Comparison of ENCODE assay signal across 23 cellular contexts in genomic region chr2:68921646-68922045, GRCh38. TPM values are rescaled to one million over a fixed set of nuclear protein-coding genes. Genes with fewer than 3 reads are reported as not detected.
DNase-seq lines count a peak whose midpoint lies in the region; ATAC-seq and TF ChIP-seq lines count a peak whose summit lies in the region.
"Had no signal": no experiment of that assay in that cellular context is flagged by ENCODE, and none has a peak within 500 bp of the region (broad histone marks: within the 10 kb centered on the region; RNA-seq: fewer than 3 reads in every experiment).

No MANE protein-coding gene starts in this region.

- H2AFZ ChIP-seq in mammary epithelial cell (ENCODE audit: low read depth, low read length) = no peak overlapping the region

- no peaks in the 10 kb centered on the region for H3K36me3 Mint-ChIP-seq in MCF 10A (ENCODE audit: insufficient read depth, unreplicated experiment)
- no peaks in the 10 kb centered on the region for H3K36me3 Mint-ChIP-seq in activated T-cell treated with anti-CD3 and anti-CD28 coated beads, Interleukin-2, amount 50 U/mL, for 4 hours (ENCODE audit: insufficient read depth)
- no peaks in the 10 kb centered on the region for H3K36me3 Mint-ChIP-seq in effector memory CD8-positive, alpha-beta T cell (ENCODE audit: insufficient read depth)
- H3K36me3 Mint-ChIP-seq: CD4-positive, alpha-beta memory T cell had no signal

- H3K4me3 Mint-ChIP-seq in MCF 10A (ENCODE audit: unreplicated experiment) = no peak overlapping the region
- no peak overlapping the region for H3K4me3 Mint-ChIP-seq in activated T-cell treated with anti-CD3 and anti-CD28 coated beads, Interleukin-2, amount 50 U/mL, for 4 hours
- H3K4me3 Mint-ChIP-seq in effector memory CD8-positive, alpha-beta T cell = no peak overlapping the region
- H3K4me3 Mint-ChIP-seq: CD4-positive, alpha-beta memory T cell; HFFc6 had no signal

- no peak for TF ChIP-seq CTCF in mammary epithelial cell (conservative IDR thresholded peaks at IDR 0.05 in 1 of 2, IDR thresholded peaks at IDR 0.05 in 1 of 2; ENCODE audit: extremely low read depth in 1 of 2, insufficient read depth in 1 of 2, low read depth in 1 of 2, low read length in 2 of 2)
- no peak for TF ChIP-seq CTCF in MCF 10A (IDR thresholded peaks at IDR 0.05; ENCODE audit: unreplicated experiment)
- TF ChIP-seq CTCF in tibial nerve (IDR thresholded peaks at IDR 0.05) = no peak

- H3K27me3 ChIP-seq in mammary epithelial cell (ENCODE audit: insufficient read depth, low read length) (no peaks in the 10 kb centered on the region), tibial nerve (no peaks in the 10 kb centered on the region)
- H3K27me3 ChIP-seq: MG63 had no signal

- no peak for TF ChIP-seq POLR2A in tibial nerve (IDR thresholded peaks at IDR 0.05)

- CTCF ChIA-PET in mammary epithelial cell (lab: Charles Lee; ENCODE audit: low non-redundant PET) = interaction anchor here (0.6 kb wide), 1 partner anchor 177 kb away, joined by 4 read pairs; no protein-coding TSS in a partner anchor
- CTCF ChIA-PET in MCF 10A (lab: Yijun Ruan, JAX) = interaction anchor here (7.3 to 8.0 kb wide), 2 partner anchors 168 to 211 kb away, joined by 110 to 139 read pairs; no protein-coding TSS in a partner anchor

- no peak for ATAC-seq in activated T-cell treated with anti-CD3 and anti-CD28 coated beads, Interleukin-2, amount 50 U/mL, for 4 hours
- ATAC-seq in effector memory CD8-positive, alpha-beta T cell (replicated peaks) = no peak

- H3K27me3 Mint-ChIP-seq in MCF 10A (ENCODE audit: insufficient read depth, unreplicated experiment) = no peaks in the 10 kb centered on the region
- no peaks in the 10 kb centered on the region for H3K27me3 Mint-ChIP-seq in activated T-cell treated with anti-CD3 and anti-CD28 coated beads, Interleukin-2, amount 50 U/mL, for 4 hours (ENCODE audit: low read depth)
- peaks cover 0 to 2% of the 10 kb centered on the region in 2 donors for H3K27me3 Mint-ChIP-seq in effector memory CD8-positive, alpha-beta T cell

- dilution Hi-C loops in mammary epithelial cell (cut with HindIII; ENCODE audit: low sequenced_read_pairs) = loop anchor here (25.0 kb wide), 1 partner anchor 184 kb away; the partner anchor contains the start of gene ARHGAP25

- H3K9ac ChIP-seq in mammary epithelial cell (ENCODE audit: insufficient read depth, low read length) = no peak overlapping the region

- no peak overlapping the region for H3K4me2 ChIP-seq in mammary epithelial cell (ENCODE audit: insufficient read depth, low read depth, low read length)

- H3K27ac ChIP-seq in mammary epithelial cell (ENCODE audit: insufficient read depth, low read depth, low read length) (no peak overlapping the region), epithelial cell of prostate (no peak overlapping the region), tibial nerve (no peak overlapping the region)
- H3K27ac ChIP-seq: 22Rv1, RWPE1 had no signal

- intact Hi-C loops in mammary epithelial cell (cut with micrococcal nuclease) = no loop called here
- intact Hi-C loops in MCF 10A (cut with micrococcal nuclease) = no loop called here

- POLR2A ChIA-PET in MCF 10A (lab: Yijun Ruan, JAX) = interaction anchor here (0.6 kb wide), 1 partner anchor 16 kb away, joined by 3 read pairs; no protein-coding TSS in a partner anchor

- H3K4me1 ChIP-seq in mammary epithelial cell (ENCODE audit: insufficient read depth, low read length) = peaks cover 37% of the 10 kb centered on the region
- H3K4me1 ChIP-seq in tibial nerve = peaks cover 0 to 10% (median 0%) of the 10 kb centered on the region in 4 donors

- H3K27ac Mint-ChIP-seq in MCF 10A (ENCODE audit: low read depth, unreplicated experiment) = no peak overlapping the region
- H3K27ac Mint-ChIP-seq in effector memory CD8-positive, alpha-beta T cell = no peak overlapping the region
- H3K27ac Mint-ChIP-seq: HFFc6 had no signal

- WGBS in mammary epithelial cell (ENCODE audit: low coverage, missing lambda C conversion rate) = 53% methylated on average over 4 of the region's 4 CpGs
- WGBS in tibial nerve, 2 donors = 76 to 85% methylated on average over 4 of the region's 4 CpGs

- no peaks in the 10 kb centered on the region for H4K20me1 ChIP-seq in mammary epithelial cell (ENCODE audit: insufficient read depth, low read length)

- no TSS peak for BruUV-seq in mammary epithelial cell (replicated peaks; lab: Mats Ljungman, UMichigan)
- BruUV-seq in MCF 10A (replicated peaks; lab: Mats Ljungman, UMichigan) = no TSS peak

- H3K4me1 Mint-ChIP-seq in MCF 10A (ENCODE audit: insufficient read depth, unreplicated experiment) = peaks cover 17% of the 10 kb centered on the region
- peaks cover 4% of the 10 kb centered on the region for H3K4me1 Mint-ChIP-seq in activated T-cell treated with anti-CD3 and anti-CD28 coated beads, Interleukin-2, amount 50 U/mL, for 4 hours (ENCODE audit: low read depth)
- H3K4me1 Mint-ChIP-seq in effector memory CD8-positive, alpha-beta T cell (ENCODE audit: low read depth in 2 of 2) = peaks cover 0 to 13% of the 10 kb centered on the region in 2 donors

- in situ Hi-C loops in mammary epithelial cell (cut with MboI; ENCODE audit: low sequenced_read_pairs in 2 of 2) = loop anchor here (5.0 to 10.0 kb wide), 3 partner anchors 214 to 457 kb away; partner anchors contain the start of genes APLF (in 1 of the 2) and FBXO48 (in 1 of the 2)

- H3K9me3 Mint-ChIP-seq in MCF 10A (ENCODE audit: unreplicated experiment) = no peaks in the 10 kb centered on the region
- H3K9me3 Mint-ChIP-seq in activated T-cell treated with anti-CD3 and anti-CD28 coated beads, Interleukin-2, amount 50 U/mL, for 4 hours = no peaks in the 10 kb centered on the region
- H3K9me3 Mint-ChIP-seq in effector memory CD8-positive, alpha-beta T cell = no peaks in the 10 kb centered on the region
- H3K9me3 Mint-ChIP-seq: CD4-positive, alpha-beta memory T cell; HFFc6 had no signal

- DNase-seq in mammary epithelial cell (peak; percentile 38), MCF 10A (ENCODE audit: unreplicated experiment) (no peak), astrocyte of the hippocampus (ENCODE audit: low read depth, low spot score) (peak; percentile 81), epithelial cell of prostate (ENCODE audit: low read depth, low spot score) (peak; percentile 58), tibial nerve (ENCODE audit: low spot score in 2 of 2) (no peak), COLO829 (ENCODE audit: low spot score) (no peak)
- DNase-seq in activated T-cell treated with anti-CD3 and anti-CD28 coated beads, Interleukin-2, amount 50 U/mL, for 4 hours = no peak
- no peak for DNase-seq in effector memory CD8-positive, alpha-beta T cell
- DNase-seq: CD4-positive, alpha-beta memory T cell; DMS79; HFFc6; MG63; NCI-H1092 treated with DMSO at 0.1 percent for 48 hours; NCI-H1694; NCI-H2107; NCI-H2227 treated with DMSO at 0.1 percent for 48 hours; NCI-H524 treated with DMSO at 0.1 percent for 48 hours; NK-92 treated with Interleukin-12 subunit alpha and Interleukin-12 subunit beta, amount 100 ng/mL, for 24 hours had no signal

- H3K79me2 ChIP-seq in mammary epithelial cell (ENCODE audit: insufficient read depth, low read length) = no peaks in the 10 kb centered on the region

- TF ChIP-seq EP300 in tibial nerve (IDR thresholded peaks at IDR 0.05) = no peak

- H3K9me3 ChIP-seq in mammary epithelial cell (replicated peaks; ENCODE audit: insufficient read depth, low read length) (no peaks in the 10 kb centered on the region), tibial nerve (no peaks in the 10 kb centered on the region)
- H3K9me3 ChIP-seq: MG63 had no signal

- H3K36me3 ChIP-seq in mammary epithelial cell (ENCODE audit: insufficient read depth, low read length) = no peaks in the 10 kb centered on the region
- H3K36me3 ChIP-seq in tibial nerve = no peaks in the 10 kb centered on the region
- H3K36me3 ChIP-seq: MG63 had no signal

- H3K4me3 ChIP-seq in mammary epithelial cell (replicated peaks in 1 of 3; ENCODE audit: insufficient read depth in 1 of 3, low read depth in 2 of 3, low read length in 3 of 3) (no peak overlapping the region), tibial nerve (no peak overlapping the region)
- H3K4me3 ChIP-seq: MG63 had no signal

RNA-seq across cellular contexts. Expression of gene GKN2, which starts 31.0 kb away (rescaled TPM):
- total RNA-seq in mammary epithelial cell (not detected), MCF 10A (2022) (not detected in 2 replicates), tibial nerve (not detected)
- not detected for polyA plus RNA-seq in mammary epithelial cell
- not detected for polyA minus RNA-seq in mammary epithelial cell
- not detected for total RNA-seq in activated T-cell treated with anti-CD3 and anti-CD28 coated beads, Interleukin-2, amount 50 U/mL, for 4 hours
- total RNA-seq: CD4-positive, alpha-beta memory T cell; HFFc6; OCI-LY7; SK-MEL-5 had no signal
- polyA plus RNA-seq: BJ; CD4-positive, alpha-beta memory T cell had no signal

RNA-seq across cellular contexts. Expression of gene BMP10, which starts 50.4 kb away (rescaled TPM):
- total RNA-seq in mammary epithelial cell (under 1 TPM in 1 of 2 donors, not detected in 1; under 0.01 TPM), MCF 10A (2022) (not detected in 2 replicates), tibial nerve (not detected)
- polyA plus RNA-seq in mammary epithelial cell = not detected
- not detected for polyA minus RNA-seq in mammary epithelial cell
- not detected for total RNA-seq in activated T-cell treated with anti-CD3 and anti-CD28 coated beads, Interleukin-2, amount 50 U/mL, for 4 hours
- total RNA-seq: CD4-positive, alpha-beta memory T cell; HFFc6; OCI-LY7; SK-MEL-5 had no signal
- polyA plus RNA-seq: BJ; CD4-positive, alpha-beta memory T cell had no signal

RNA-seq across cellular contexts. Expression of gene GKN1, which starts 52.8 kb away (rescaled TPM):
- total RNA-seq in mammary epithelial cell (not detected), MCF 10A (2022) (not detected in 2 replicates), tibial nerve (not detected)
- polyA plus RNA-seq in mammary epithelial cell = not detected
- polyA minus RNA-seq in mammary epithelial cell = not detected
- total RNA-seq in activated T-cell treated with anti-CD3 and anti-CD28 coated beads, Interleukin-2, amount 50 U/mL, for 4 hours = not detected
- total RNA-seq: CD4-positive, alpha-beta memory T cell; HFFc6; OCI-LY7; SK-MEL-5 had no signal
- polyA plus RNA-seq: BJ; CD4-positive, alpha-beta memory T cell had no signal

Comparison
In these comparisons a context has a peak if more than half of its experiments do, and no peak if none do; other contexts are left out.
1. DNase-seq: peak in mammary epithelial cell (single experiment), astrocyte of the hippocampus (single experiment) and epithelial cell of prostate (single experiment); none in MCF 10A (single experiment), tibial nerve (0 of 2), activated T-cell treated with anti-CD3 and anti-CD28 coated beads, Interleukin-2, amount 50 U/mL, for 4 hours (single experiment), effector memory CD8-positive, alpha-beta T cell (0 of 3) and COLO829 (single experiment).